ENCODE assay signal across 1 cellular context in genomic region chr19:18282788-18283141, GRCh38.
TF ChIP-seq lines count a peak whose summit lies in the region.

No MANE protein-coding gene starts in this region.

TF ChIP-seq in K562, 482 proteins besides CTCF, POLR2A, EP300 and RAD21 (continued from another document):
- TF ChIP-seq KDM5B (IDR thresholded peaks at IDR 0.05; ENCODE audit: insufficient replicate concordance, low read depth, low read length): no peak
- TF ChIP-seq MCM3 (IDR thresholded peaks at IDR 0.05): no peak
- TF ChIP-seq PATZ1 (CRISPR knock-in tag; IDR thresholded peaks at IDR 0.05; ENCODE audit: borderline replicate concordance): no peak
- no peak for TF ChIP-seq JUND (IDR thresholded peaks at IDR 0.05; ENCODE audit: borderline replicate concordance, low read depth, low read length)
- TF ChIP-seq JUND (tag; IDR thresholded peaks at IDR 0.05; ENCODE audit: borderline replicate concordance, low read depth, low read length): no peak
- no peak for TF ChIP-seq KLF10 (CRISPR knock-in tag; IDR thresholded peaks at IDR 0.05)
- no peak for TF ChIP-seq NR2C1 (IDR thresholded peaks at IDR 0.05)
- no peak for TF ChIP-seq NR2C1 (tag; IDR thresholded peaks at IDR 0.05)
- TF ChIP-seq DEAF1 (CRISPR knock-in tag; IDR thresholded peaks at IDR 0.05): no peak
- peak in 1 of 2 experiments; percentile 24; a peak in 1 of 4 replicates for TF ChIP-seq FOXA3 (CRISPR knock-in tag; conservative IDR thresholded peaks at IDR 0.05 in 1 of 2, IDR thresholded peaks at IDR 0.05 in 1 of 2)
- TF ChIP-seq EP400 (IDR thresholded peaks at IDR 0.05): no peak; the same call in 1 of the 2 replicates
- TF ChIP-seq RUNX1 (IDR thresholded peaks at IDR 0.05; ENCODE audit: low read depth): no peak; the same call in 1 of the 2 replicates
- TF ChIP-seq YBX1 (IDR thresholded peaks at IDR 0.05): no peak
- TF ChIP-seq ZBTB7A (IDR thresholded peaks at IDR 0.05; ENCODE audit: borderline replicate concordance, control insufficient read depth, low read depth, low read length): no peak
- peak; percentile 56; the same call in 1 of the 2 replicates for TF ChIP-seq ADNP (tag; IDR thresholded peaks at IDR 0.05)
- peak; percentile 55 for TF ChIP-seq CTBP1 (IDR thresholded peaks at IDR 0.05; ENCODE audit: borderline replicate concordance)
- TF ChIP-seq ZNF445 (CRISPR knock-in tag; IDR thresholded peaks at IDR 0.05; ENCODE audit: low read depth): no peak
- no peak for TF ChIP-seq CEBPG (CRISPR knock-in tag; IDR thresholded peaks at IDR 0.05)
- no peak for TF ChIP-seq CEBPG (tag; conservative IDR thresholded peaks at IDR 0.05 in 1 of 2, IDR thresholded peaks at IDR 0.05 in 1 of 2)
- no peak for TF ChIP-seq TFE3 (CRISPR knock-in tag; IDR thresholded peaks at IDR 0.05)
- TF ChIP-seq POU5F1 (IDR thresholded peaks at IDR 0.05; ENCODE audit: borderline replicate concordance, low read depth, low read length, partially characterized antibody): no peak
- no peak for TF ChIP-seq EWSR1 (IDR thresholded peaks at IDR 0.05; ENCODE audit: borderline replicate concordance, low read depth, partially characterized antibody)
- TF ChIP-seq PHF8 (IDR thresholded peaks at IDR 0.05; ENCODE audit: borderline replicate concordance, low read length): no peak
- no peak for TF ChIP-seq TBP (optimal IDR thresholded peaks at IDR 0.05; ENCODE audit: low read depth, low read length)
- no peak for TF ChIP-seq MEF2A (IDR thresholded peaks at IDR 0.05; ENCODE audit: control insufficient read depth, low read depth, low read length)
- peak; percentile 87 for TF ChIP-seq HDAC2 (IDR thresholded peaks at IDR 0.05)
- no peak for TF ChIP-seq HLTF (IDR thresholded peaks at IDR 0.05)
- TF ChIP-seq ARID3B (CRISPR knock-in tag; IDR thresholded peaks at IDR 0.05; ENCODE audit: borderline replicate concordance): no peak
- no peak for TF ChIP-seq SMARCC2 (IDR thresholded peaks at IDR 0.05; ENCODE audit: low read depth)
- TF ChIP-seq ZFPM2 (CRISPR knock-in tag; IDR thresholded peaks at IDR 0.05): no peak
- no peak for TF ChIP-seq STAT6 (CRISPR knock-in tag; IDR thresholded peaks at IDR 0.05)
- no peak for TF ChIP-seq MLLT1 (IDR thresholded peaks at IDR 0.05)
- peak; percentile 28; the same call in 1 of the 2 replicates for TF ChIP-seq EHMT2 (IDR thresholded peaks at IDR 0.05)
- TF ChIP-seq BRF1 (IDR thresholded peaks at IDR 0.05; ENCODE audit: borderline replicate concordance, extremely low read depth, insufficient read length): no peak
- no peak for TF ChIP-seq HNRNPK (IDR thresholded peaks at IDR 0.05; ENCODE audit: low read depth, low read length, poor library complexity, severe bottlenecking)
- TF ChIP-seq KAT7 (CRISPR knock-in tag; IDR thresholded peaks at IDR 0.05; ENCODE audit: borderline replicate concordance): no peak
